ENCODE assay signal across 2 cellular contexts in the genomic region with DNA sequence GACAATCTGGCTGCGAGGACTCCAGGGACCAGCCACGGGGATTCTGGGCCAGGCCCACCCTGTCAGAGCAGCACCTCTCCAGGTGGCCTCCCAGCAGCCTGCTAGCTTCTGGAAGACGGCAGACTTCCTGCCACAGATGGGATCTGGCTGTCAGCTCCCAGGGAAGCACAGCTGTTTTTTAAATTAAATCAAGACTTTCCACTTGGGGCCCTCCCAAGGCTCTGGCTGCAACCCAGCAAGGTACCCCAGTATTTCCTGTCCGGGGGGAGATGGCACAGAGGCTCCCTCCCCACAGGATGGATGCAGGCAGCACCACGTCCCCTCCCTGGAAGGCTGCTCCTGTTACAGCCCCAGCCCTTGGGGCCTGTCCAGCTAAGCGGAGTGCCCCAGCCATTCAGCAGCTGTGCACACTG.
TF ChIP-seq lines count a peak whose summit lies in the region.

No MANE protein-coding gene starts in this region.

TF ChIP-seq in GM23338, 12 proteins besides CTCF, POLR2A, EP300 and RAD21 (continued from another document):
- TF ChIP-seq, protein P1, sequence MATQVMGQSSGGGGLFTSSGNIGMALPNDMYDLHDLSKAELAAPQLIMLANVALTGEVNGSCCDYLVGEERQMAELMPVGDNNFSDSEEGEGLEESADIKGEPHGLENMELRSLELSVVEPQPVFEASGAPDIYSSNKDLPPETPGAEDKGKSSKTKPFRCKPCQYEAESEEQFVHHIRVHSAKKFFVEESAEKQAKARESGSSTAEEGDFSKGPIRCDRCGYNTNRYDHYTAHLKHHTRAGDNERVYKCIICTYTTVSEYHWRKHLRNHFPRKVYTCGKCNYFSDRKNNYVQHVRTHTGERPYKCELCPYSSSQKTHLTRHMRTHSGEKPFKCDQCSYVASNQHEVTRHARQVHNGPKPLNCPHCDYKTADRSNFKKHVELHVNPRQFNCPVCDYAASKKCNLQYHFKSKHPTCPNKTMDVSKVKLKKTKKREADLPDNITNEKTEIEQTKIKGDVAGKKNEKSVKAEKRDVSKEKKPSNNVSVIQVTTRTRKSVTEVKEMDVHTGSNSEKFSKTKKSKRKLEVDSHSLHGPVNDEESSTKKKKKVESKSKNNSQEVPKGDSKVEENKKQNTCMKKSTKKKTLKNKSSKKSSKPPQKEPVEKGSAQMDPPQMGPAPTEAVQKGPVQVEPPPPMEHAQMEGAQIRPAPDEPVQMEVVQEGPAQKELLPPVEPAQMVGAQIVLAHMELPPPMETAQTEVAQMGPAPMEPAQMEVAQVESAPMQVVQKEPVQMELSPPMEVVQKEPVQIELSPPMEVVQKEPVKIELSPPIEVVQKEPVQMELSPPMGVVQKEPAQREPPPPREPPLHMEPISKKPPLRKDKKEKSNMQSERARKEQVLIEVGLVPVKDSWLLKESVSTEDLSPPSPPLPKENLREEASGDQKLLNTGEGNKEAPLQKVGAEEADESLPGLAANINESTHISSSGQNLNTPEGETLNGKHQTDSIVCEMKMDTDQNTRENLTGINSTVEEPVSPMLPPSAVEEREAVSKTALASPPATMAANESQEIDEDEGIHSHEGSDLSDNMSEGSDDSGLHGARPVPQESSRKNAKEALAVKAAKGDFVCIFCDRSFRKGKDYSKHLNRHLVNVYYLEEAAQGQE (IDR thresholded peaks at IDR 0.05; ENCODE audit: unreplicated experiment): no peak
- TF ChIP-seq ZNF462 (CRISPR knock-in tag; IDR thresholded peaks at IDR 0.05) (no peak), JUNB (IDR thresholded peaks at IDR 0.05; ENCODE audit: unreplicated experiment) (no peak), EZH2 (IDR thresholded peaks at IDR 0.05; ENCODE audit: low read depth, unreplicated experiment) (no peak), POLR2AphosphoS5 (IDR thresholded peaks at IDR 0.05; ENCODE audit: low read depth) (no peak), CREB1 (CRISPR knock-in tag; IDR thresholded peaks at IDR 0.05; ENCODE audit: low read depth) (no peak), STAT1 (IDR thresholded peaks at IDR 0.05; ENCODE audit: unreplicated experiment) (no peak)
- TF ChIP-seq, protein P2, sequence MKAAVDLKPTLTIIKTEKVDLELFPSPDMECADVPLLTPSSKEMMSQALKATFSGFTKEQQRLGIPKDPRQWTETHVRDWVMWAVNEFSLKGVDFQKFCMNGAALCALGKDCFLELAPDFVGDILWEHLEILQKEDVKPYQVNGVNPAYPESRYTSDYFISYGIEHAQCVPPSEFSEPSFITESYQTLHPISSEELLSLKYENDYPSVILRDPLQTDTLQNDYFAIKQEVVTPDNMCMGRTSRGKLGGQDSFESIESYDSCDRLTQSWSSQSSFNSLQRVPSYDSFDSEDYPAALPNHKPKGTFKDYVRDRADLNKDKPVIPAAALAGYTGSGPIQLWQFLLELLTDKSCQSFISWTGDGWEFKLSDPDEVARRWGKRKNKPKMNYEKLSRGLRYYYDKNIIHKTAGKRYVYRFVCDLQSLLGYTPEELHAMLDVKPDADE (IDR thresholded peaks at IDR 0.05): no peak

TF ChIP-seq in SK-N-SH, 30 proteins besides CTCF, POLR2A, EP300 and RAD21 (continued from another document):
- TF ChIP-seq NRF1 (IDR thresholded peaks at IDR 0.05; ENCODE audit: low read depth, low read length) (no peak), ZBTB33 (IDR thresholded peaks at IDR 0.05; ENCODE audit: borderline replicate concordance, low read depth) (no peak), TAF1 (IDR thresholded peaks at IDR 0.05; ENCODE audit: borderline replicate concordance, low read depth, low read length) (no peak), RCOR1 (IDR thresholded peaks at IDR 0.05; ENCODE audit: low read length) (peak; percentile 58; the same call in 1 of the 2 replicates)
- TF ChIP-seq, protein P3, sequence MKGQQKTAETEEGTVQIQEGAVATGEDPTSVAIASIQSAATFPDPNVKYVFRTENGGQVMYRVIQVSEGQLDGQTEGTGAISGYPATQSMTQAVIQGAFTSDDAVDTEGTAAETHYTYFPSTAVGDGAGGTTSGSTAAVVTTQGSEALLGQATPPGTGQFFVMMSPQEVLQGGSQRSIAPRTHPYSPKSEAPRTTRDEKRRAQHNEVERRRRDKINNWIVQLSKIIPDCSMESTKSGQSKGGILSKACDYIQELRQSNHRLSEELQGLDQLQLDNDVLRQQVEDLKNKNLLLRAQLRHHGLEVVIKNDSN (IDR thresholded peaks at IDR 0.05; ENCODE audit: borderline replicate concordance, low read depth): no peak
